Comparison of ENCODE assay signal across 8 cellular contexts in the genomic region with DNA sequence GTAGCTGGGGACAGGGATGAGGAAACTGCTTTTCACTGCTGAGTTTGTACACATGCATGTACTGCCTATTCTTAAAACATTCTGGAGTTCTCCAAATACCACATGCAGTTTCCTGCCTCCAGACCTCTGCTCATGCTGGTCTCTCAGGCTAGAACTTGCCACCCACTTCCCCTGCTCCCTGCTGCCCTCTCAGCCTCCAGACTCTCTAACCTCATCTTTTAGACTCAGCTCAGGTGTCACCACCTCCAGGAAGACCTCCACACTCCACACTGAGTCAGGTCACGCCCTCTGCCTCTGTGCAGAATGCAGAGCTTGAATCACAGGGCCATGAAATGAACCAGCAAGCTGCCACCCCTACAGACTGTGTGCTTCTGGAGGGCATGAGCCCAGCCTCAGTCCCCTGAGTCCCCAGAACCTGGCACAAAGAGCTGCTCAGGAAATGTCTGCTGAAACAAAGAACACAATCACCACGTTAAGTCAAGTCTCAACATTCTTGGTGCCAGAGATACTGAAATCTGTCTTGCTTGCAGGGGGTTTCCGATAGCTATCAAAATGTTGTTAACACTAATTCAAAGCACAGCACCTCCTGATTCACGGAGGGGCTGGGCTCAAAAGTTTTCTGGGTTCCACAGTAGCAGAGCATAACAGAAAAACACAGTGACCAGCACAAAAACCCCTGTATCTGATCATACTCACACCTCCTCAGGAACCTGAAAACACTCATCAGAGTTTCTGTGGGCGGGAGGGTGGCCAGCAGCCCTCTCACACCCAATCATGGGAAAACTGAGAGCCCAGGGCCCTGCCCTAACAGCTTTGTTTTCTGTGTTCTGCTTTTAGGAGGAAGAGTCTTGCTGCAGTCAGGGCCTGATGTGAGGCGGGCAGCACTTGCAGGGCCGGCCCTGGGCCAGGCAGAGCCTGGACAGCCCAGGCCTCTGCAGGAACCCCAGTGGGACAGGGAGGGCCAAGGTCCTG. TPM values are rescaled to one million over a fixed set of nuclear protein-coding genes. Genes with fewer than 3 reads are reported as not detected.
A peak's percentile ranks its signal among the peaks of the same experiment; 100 is the strongest.
DNase-seq lines count a peak whose midpoint lies in the region; ATAC-seq, FAIRE-seq and TF ChIP-seq lines count a peak whose summit lies in the region.

No MANE protein-coding gene starts in this region.

- no peaks in the 10 kb centered on the region for H3K27me3 ChIP-seq in heart left ventricle

- peak in 1 of 2 donors; percentile 12 for TF ChIP-seq POLR2A in heart left ventricle (IDR thresholded peaks at IDR 0.05)

- H3K4me3 ChIP-seq in heart left ventricle = peak overlapping the region in 2 of 12 donors; percentile 3 to 11

- H3K27ac ChIP-seq in C4-2B (peak overlapping the region; percentile 43), heart left ventricle (peak overlapping the region; percentile 68 to 93 (median 82))

- 23 to 42% (median 30%) methylated on average over 7 of the region's 7 CpGs for WGBS in heart left ventricle, 4 donors

- TF ChIP-seq CTCF in C4-2B (conservative IDR thresholded peaks at IDR 0.05) (no peak), heart left ventricle (IDR thresholded peaks at IDR 0.05) (no peak)

- no peak for FAIRE-seq in HTR-8/SVneo (lab: Jason Lieb, UNC)

- peaks cover 34 to 100% (median 97%) of the 10 kb centered on the region in 12 donors for H3K4me1 ChIP-seq in heart left ventricle

- intact Hi-C loops in heart left ventricle (cut with DNase I) = loop anchor here in 3 of 10 donors (2.0 to 5.0 kb wide), 4 partner anchors 14 to 76 kb away; no protein-coding TSS in a partner anchor

- H3K9me3 ChIP-seq in heart left ventricle = no peaks in the 10 kb centered on the region

- peaks cover 0 to 5% (median 0%) of the 10 kb centered on the region in 9 donors for H3K36me3 ChIP-seq in heart left ventricle

- ATAC-seq in GM19452 (IDR thresholded peaks at IDR 0.05; ENCODE audit: unreplicated experiment) (peak; percentile 59), HG03460 (IDR thresholded peaks at IDR 0.05; ENCODE audit: unreplicated experiment) (peak; percentile 67), heart left ventricle (peak; percentile 17 to 58 (median 49))

- peak; percentile 46 for DNase-seq in activated CD8-positive, alpha-beta memory T cell treated with anti-CD3 and anti-CD28 coated beads, Interleukin-2, amount 50 U/mL, for 4 hours
- DNase-seq in heart left ventricle (peak in 3 of 5 donors; percentile 61 to 81 (median 81)), HTR-8/SVneo (ENCODE audit: insufficient read length, low spot score) (no peak), DMS 273 treated with DMSO at 0.1 percent for 48 hours (lab: John Stamatoyannopoulos, UW) (no peak)
- peak; percentile 44 to 50 for DNase-seq in stimulated activated CD4-positive, alpha-beta T cell treated with anti-CD3 and anti-CD28 coated beads, Interleukin-2, amount 100 ng/mL, for 48 hours

RNA-seq across cellular contexts. Expression of gene FAM53B, which starts 21.1 kb away (rescaled TPM):
- total RNA-seq in heart left ventricle = 10 to 100 TPM; 30.2 to 57.7 (median 36.3) TPM
- polyA plus RNA-seq in heart left ventricle = 10 to 100 TPM; 23.7 to 25.6 TPM

Comparison
In these comparisons a context has a peak if more than half of its experiments do, and no peak if none do; other contexts are left out.
1. DNase-seq: peak in activated CD8-positive, alpha-beta memory T cell treated with anti-CD3 and anti-CD28 coated beads, Interleukin-2, amount 50 U/mL, for 4 hours (single experiment), heart left ventricle (3 of 5) and stimulated activated CD4-positive, alpha-beta T cell treated with anti-CD3 and anti-CD28 coated beads, Interleukin-2, amount 100 ng/mL, for 48 hours (2 of 2); none in HTR-8/SVneo (single experiment) and DMS 273 treated with DMSO at 0.1 percent for 48 hours (single experiment).
2. Peak in every context shown above with its lines, with median percentiles within 50 percentile points of each other: ATAC-seq.